In the genomic region with DNA sequence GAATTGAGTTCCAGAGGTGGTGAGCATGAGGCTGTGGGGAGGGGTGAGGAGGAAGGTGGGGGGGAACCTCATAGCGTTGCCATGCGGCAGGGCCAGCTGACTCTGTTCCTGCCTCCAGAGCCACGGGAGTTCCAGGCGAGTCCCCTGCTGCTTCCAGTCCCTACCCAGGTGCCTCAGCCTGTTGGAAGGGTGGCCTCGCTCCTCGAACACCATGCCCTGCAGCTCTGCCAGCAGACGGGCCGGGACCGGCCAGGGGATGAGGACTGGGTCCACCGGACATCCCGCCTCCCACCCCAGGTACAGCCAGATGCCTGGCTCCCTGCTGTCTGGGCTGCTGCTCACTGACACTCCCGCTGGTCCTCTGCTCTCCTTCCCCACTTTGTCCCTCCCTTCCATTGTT, we compare ENCODE assay signal across 26 cellular contexts. TPM values are rescaled to one million over a fixed set of nuclear protein-coding genes. Genes with fewer than 3 reads are reported as not detected.
"Had no signal": no experiment of that assay in that cellular context is flagged by ENCODE, and none has a peak within 500 bp of the region (broad histone marks: within the 10 kb centered on the region; RNA-seq: fewer than 3 reads in every experiment).

No MANE protein-coding gene starts in this region.

- H3K27me3 ChIP-seq: right lobe of liver, stomach, thyroid gland, upper lobe of left lung had no signal

- H3K27ac ChIP-seq: dorsolateral prefrontal cortex, pancreas, right lobe of liver, stomach, thyroid gland, upper lobe of left lung had no signal

- DNase-seq: cortex of kidney; dorsolateral prefrontal cortex; effector CD4-positive, alpha-beta T cell; hypothalamus; immature natural killer cell; islet precursor cell; natural killer cell; occipital lobe; retina; right lobe of liver; stimulated activated CD4-positive, alpha-beta T cell treated with anti-CD3 and anti-CD28 coated beads, Interleukin-12 subunit alpha, Interleukin-12 subunit beta, amount 100 ng/mL, for 4 hours; stimulated activated CD4-positive, alpha-beta T cell treated with anti-CD3 and anti-CD28 coated beads, Interleukin-1b, Interleukin-23, amount 100 ng/mL, for 48 hours; stimulated activated CD4-positive, alpha-beta T cell treated with anti-CD3 and anti-CD28 coated beads, Interleukin-4, amount 100 ng/mL, for 1 hour; stimulated activated CD8-positive, alpha-beta memory T cell treated with anti-CD3 and anti-CD28 coated beads, Interleukin-4, amount 100 ng/mL, for 48 hours; stimulated activated naive CD4-positive, alpha-beta T cell treated with Interleukin-2 at 50 U/mL for 16 hours; stomach; thyroid gland; upper lobe of left lung had no signal

- H3K36me3 ChIP-seq: pancreas, thyroid gland had no signal

- H3K4me1 ChIP-seq: pancreas, right lobe of liver, thyroid gland, upper lobe of left lung had no signal

- ATAC-seq: natural killer cell, pancreas, right lobe of liver had no signal

- H3K4me2 ChIP-seq: smooth muscle cell had no signal

- H3K9me3 ChIP-seq: pancreas, right lobe of liver, stomach, thyroid gland, upper lobe of left lung had no signal

- H3K4me3 ChIP-seq: dorsolateral prefrontal cortex, lung, pancreas, right lobe of liver, smooth muscle cell, stomach, thyroid gland, upper lobe of left lung had no signal

RNA-seq across cellular contexts. Expression of a gene that starts 10.0 kb away (rescaled TPM):
- total RNA-seq: fibroblast of villous mesenchyme, liver, occipital lobe, pulmonary artery endothelial cell, smooth muscle cell, temporal lobe had no signal

RNA-seq across cellular contexts. Expression of a gene that starts 21.3 kb away (rescaled TPM):
- total RNA-seq: frontal cortex, pulmonary artery endothelial cell, smooth muscle cell, stomach had no signal

RNA-seq across cellular contexts. Expression of a gene that starts 43.2 kb away (rescaled TPM):
- total RNA-seq: fibroblast of villous mesenchyme, smooth muscle cell had no signal
